ENCODE assay signal across 17 cellular contexts in genomic region chr13:35796627-35797026, GRCh38.
DNase-seq lines count a peak whose midpoint lies in the region; ATAC-seq, FAIRE-seq and TF ChIP-seq lines count a peak whose summit lies in the region.
"Had no signal": no experiment of that assay in that cellular context is flagged by ENCODE, and none has a peak within 500 bp of the region (broad histone marks: within the 10 kb centered on the region; RNA-seq: fewer than 3 reads in every experiment).

No MANE protein-coding gene starts in this region.

- peak; percentile 15 for DNase-seq in GM23248
- DNase-seq in SK-N-DZ (ENCODE audit: low spot score), result peak; percentile 60
- DNase-seq in endodermal cell, result no peak
- no peak for DNase-seq in HepG2 (ENCODE audit: low spot score)
- no peak for DNase-seq in SHP77 treated with DMSO at 0.1 percent for 48 hours (lab: John Stamatoyannopoulos, UW)
- DNase-seq: Calu3; CD8-positive, alpha-beta T cell; DMS79 treated with DMSO at 0.1 percent for 48 hours; GF-D8; GOT3; H7; HFFc6 had no signal

- no peaks in the 10 kb centered on the region for H3K27me3 Mint-ChIP-seq in endodermal cell (ENCODE audit: insufficient read depth)
- H3K27me3 Mint-ChIP-seq: B cell had no signal

- no peak overlapping the region for H3K27ac ChIP-seq in GM23248
- H3K27ac ChIP-seq in endodermal cell (ENCODE audit: low read depth, low read length), result no peak overlapping the region
- H3K27ac ChIP-seq in mesodermal cell (ENCODE audit: low read depth, low read length, severe bottlenecking), result peak overlapping the region; percentile 44
- H3K27ac ChIP-seq in HepG2 (ENCODE audit: extremely low read length, insufficient read depth, low read length), result no peak overlapping the region
- H3K27ac ChIP-seq: BLaER1 treated with 17β-estradiol and CSF1 and Interleukin-3, amounts not matched to agents 10 nM and 100 nM had no signal

- WGBS in GM23248 (ENCODE audit: low coverage in 1 of 2, low lambda C conversion rate in 2 of 2, missing lambda C conversion rate in 2 of 2), 2 experiments, result 86 to 88% methylated on average over 4 of the region's 4 CpGs
- 92 to 98% methylated on average over 4 of the region's 4 CpGs for WGBS in endodermal cell (ENCODE audit: insufficient coverage in 1 of 2, insufficient read length in 1 of 2), 2 experiments
- WGBS in mesodermal cell (ENCODE audit: insufficient coverage in 2 of 2), 2 experiments, result 92 to 93% methylated on average over 3 to 4 of the region's 4 CpGs
- WGBS in HepG2 (ENCODE audit: low lambda C conversion rate), result 3% methylated on average over 4 of the region's 4 CpGs

- H3K4me3 Mint-ChIP-seq in endodermal cell, result no peak overlapping the region
- H3K4me3 Mint-ChIP-seq: B cell; CD8-positive, alpha-beta T cell; HFFc6 had no signal

- H3K36me3 ChIP-seq in GM23248 (ENCODE audit: low read depth), result no peaks in the 10 kb centered on the region
- H3K36me3 ChIP-seq in endodermal cell (ENCODE audit: control insufficient read depth, insufficient read depth, low read length), result no peaks in the 10 kb centered on the region
- no peaks in the 10 kb centered on the region for H3K36me3 ChIP-seq in mesodermal cell (ENCODE audit: control insufficient read depth, insufficient read depth, low read length)
- H3K36me3 ChIP-seq in HepG2 (replicated peaks in 1 of 2; ENCODE audit: control insufficient read depth in 1 of 2, insufficient read depth in 2 of 2, low read length in 2 of 2), result no peaks in the 10 kb centered on the region
- H3K36me3 ChIP-seq: BLaER1 treated with 17β-estradiol and CSF1 and Interleukin-3, amounts not matched to agents 10 nM and 100 nM had no signal

- no peak for TF ChIP-seq POLR2A in HepG2 (IDR thresholded peaks at IDR 0.05; ENCODE audit: insufficient read depth in 1 of 2, low read depth in 2 of 2, low read length in 2 of 2)

- H3K4me2 ChIP-seq in GM23248 (ENCODE audit: unreplicated experiment), result no peak overlapping the region
- no peak overlapping the region for H3K4me2 ChIP-seq in HepG2 (ENCODE audit: low read depth, low read length)
- H3K4me2 ChIP-seq: BLaER1 treated with 17β-estradiol and CSF1 and Interleukin-3, amounts not matched to agents 10 nM and 100 nM had no signal

- TF ChIP-seq RAD21 in HepG2 (CRISPR knock-in tag; IDR thresholded peaks at IDR 0.05), result no peak

- CTCF ChIA-PET in HepG2 (lab: Yijun Ruan, JAX; ENCODE audit: low intra/inter-chr PET ratio, low total read pairs), result no interaction called here

- no peak overlapping the region for H3K9ac ChIP-seq in GM23248
- H3K9ac ChIP-seq in endodermal cell (ENCODE audit: extremely low read depth, low read length, poor library complexity, severe bottlenecking), result no peak overlapping the region
- no peak overlapping the region for H3K9ac ChIP-seq in HepG2 (ENCODE audit: insufficient read depth, low read depth, low read length)
- H3K9ac ChIP-seq: BLaER1 treated with 17β-estradiol and CSF1 and Interleukin-3, amounts not matched to agents 10 nM and 100 nM had no signal

- POLR2A ChIA-PET in HepG2 (lab: Yijun Ruan, JAX), result no interaction called here

- intact Hi-C loops in HepG2 (cut with micrococcal nuclease; ENCODE audit: unreplicated experiment), result no loop called here

- TF ChIP-seq EP300 in HepG2 (IDR thresholded peaks at IDR 0.05; ENCODE audit: low read depth in 2 of 2, low read length in 2 of 2), result no peak
- no peak for TF ChIP-seq EP300 in HepG2 (CRISPR knock-in tag; IDR thresholded peaks at IDR 0.05; ENCODE audit: borderline replicate concordance)

- no peaks in the 10 kb centered on the region for H4K20me1 ChIP-seq in GM23248 (ENCODE audit: insufficient read depth)
- no peaks in the 10 kb centered on the region for H4K20me1 ChIP-seq in HepG2 (ENCODE audit: insufficient read depth, low read length)
- H4K20me1 ChIP-seq: BLaER1 treated with 17β-estradiol and CSF1 and Interleukin-3, amounts not matched to agents 10 nM and 100 nM had no signal

- H3K27ac Mint-ChIP-seq in endodermal cell, result peak overlapping the region; percentile 64
- H3K27ac Mint-ChIP-seq: B cell; CD8-positive, alpha-beta T cell; HFFc6 had no signal

- no peak for FAIRE-seq in HepG2 (lab: Jason Lieb, UNC)

- H2AFZ ChIP-seq in GM23248 (no peak overlapping the region), HepG2 (ENCODE audit: low read length) (no peak overlapping the region)

- ATAC-seq in HG03571 (IDR thresholded peaks at IDR 0.05; ENCODE audit: unreplicated experiment) (no peak), HepG2 (no peak)
- ATAC-seq: CD8-positive, alpha-beta T cell; HCT116 had no signal

- no peaks in the 10 kb centered on the region for H3K9me2 ChIP-seq in GM23248 (ENCODE audit: insufficient read depth)

- no peaks in the 10 kb centered on the region for H3K9me3 Mint-ChIP-seq in endodermal cell
- H3K9me3 Mint-ChIP-seq: CD8-positive, alpha-beta T cell; HFFc6 had no signal

- H3K4me3 ChIP-seq in GM23248 (no peak overlapping the region), endodermal cell (ENCODE audit: low read length) (no peak overlapping the region), mesodermal cell (ENCODE audit: extremely low read depth, insufficient read depth, low read length, poor library complexity, severe bottlenecking) (no peak overlapping the region), HepG2 (replicated peaks in 1 of 3; ENCODE audit: insufficient read depth in 1 of 3, low read depth in 2 of 3, low read length in 3 of 3) (no peak overlapping the region)
- H3K4me3 ChIP-seq: BLaER1 treated with 17β-estradiol and CSF1 and Interleukin-3, amounts not matched to agents 10 nM and 100 nM had no signal

- no peaks in the 10 kb centered on the region for H3K36me3 Mint-ChIP-seq in endodermal cell (ENCODE audit: low read depth)
- H3K36me3 Mint-ChIP-seq: CD8-positive, alpha-beta T cell had no signal

- BruUV-seq in HepG2 (replicated peaks; lab: Mats Ljungman, UMichigan), result no TSS peak

- H3K27me3 ChIP-seq in GM23248 (replicated peaks; ENCODE audit: insufficient read depth), result no peaks in the 10 kb centered on the region
- H3K27me3 ChIP-seq in endodermal cell (ENCODE audit: control insufficient read depth, insufficient read depth, low read length, poor library complexity, severe bottlenecking), result no peaks in the 10 kb centered on the region
- peaks cover 2 to 3% of the 10 kb centered on the region in 2 experiments; a peak in 2 of 5 replicates for H3K27me3 ChIP-seq in HepG2 (ENCODE audit: control insufficient read depth in 1 of 2, insufficient read depth in 2 of 2, low read length in 2 of 2)
- H3K27me3 ChIP-seq: BLaER1 treated with 17β-estradiol and CSF1 and Interleukin-3, amounts not matched to agents 10 nM and 100 nM had no signal

- H3K9me3 ChIP-seq in GM23248 (ENCODE audit: low read depth) (no peaks in the 10 kb centered on the region), endodermal cell (ENCODE audit: control insufficient read depth, low read length) (no peaks in the 10 kb centered on the region), mesodermal cell (ENCODE audit: control insufficient read depth, low read length) (no peaks in the 10 kb centered on the region), HepG2 (ENCODE audit: low read length) (no peaks in the 10 kb centered on the region)
- H3K9me3 ChIP-seq: BLaER1 treated with 17β-estradiol and CSF1 and Interleukin-3, amounts not matched to agents 10 nM and 100 nM had no signal

- H3K4me1 ChIP-seq in GM23248 (ENCODE audit: insufficient read depth) (peaks cover 28% of the 10 kb centered on the region), endodermal cell (ENCODE audit: control insufficient read depth, insufficient read depth, low read length) (peaks cover 6% of the 10 kb centered on the region), mesodermal cell (ENCODE audit: control insufficient read depth, insufficient read depth, low read length, poor library complexity, severe bottlenecking) (no peaks in the 10 kb centered on the region), HepG2 (ENCODE audit: insufficient read depth, low read length) (no peaks in the 10 kb centered on the region)
- H3K4me1 ChIP-seq: BLaER1 treated with 17β-estradiol and CSF1 and Interleukin-3, amounts not matched to agents 10 nM and 100 nM had no signal

- H3K4me1 Mint-ChIP-seq in endodermal cell, result peaks cover 20% of the 10 kb centered on the region
- H3K4me1 Mint-ChIP-seq: B cell had no signal

- 0 out of 2 replicates have a peak, but pooled peaks cover 9% of the 10 kb centered on the region for H3F3A ChIP-seq in GM23248 (ENCODE audit: insufficient read depth)

- in situ Hi-C loops in GM23248 (cut with MboI), result loop anchor here (10.0 kb wide), 1 partner anchor 172 kb away; no protein-coding TSS in a partner anchor
- in situ Hi-C loops in HepG2 (cut with HindIII; ENCODE audit: extremely low pct_ligation_motif_present, low pct_unique_long_range_greater_than_20kb), result no loop called here

- H3K79me2 ChIP-seq in GM23248 (ENCODE audit: insufficient read depth) (no peaks in the 10 kb centered on the region), HepG2 (ENCODE audit: insufficient read depth, low read length) (no peaks in the 10 kb centered on the region)

- TF ChIP-seq CTCF in endodermal cell (conservative IDR thresholded peaks at IDR 0.05), result no peak
- TF ChIP-seq CTCF in HepG2 (CRISPR knock-in tag; IDR thresholded peaks at IDR 0.05), result no peak

TF ChIP-seq in HepG2, 621 proteins besides CTCF, POLR2A, EP300 and RAD21 (continues in another document):
- TF ChIP-seq ZNF556 (CRISPR knock-in tag; IDR thresholded peaks at IDR 0.05; ENCODE audit: borderline replicate concordance) (no peak), ZNF746 (CRISPR knock-in tag; IDR thresholded peaks at IDR 0.05) (no peak), ERF (CRISPR knock-in tag; IDR thresholded peaks at IDR 0.05) (no peak), TEAD2 (CRISPR knock-in tag; IDR thresholded peaks at IDR 0.05) (no peak), ZFP82 (CRISPR knock-in tag; IDR thresholded peaks at IDR 0.05; ENCODE audit: borderline replicate concordance) (no peak), ZNF136 (CRISPR knock-in tag; IDR thresholded peaks at IDR 0.05; ENCODE audit: low read depth) (no peak), CSRNP2 (CRISPR knock-in tag; conservative IDR thresholded peaks at IDR 0.05; ENCODE audit: low read depth) (no peak), JUN (CRISPR knock-in tag; IDR thresholded peaks at IDR 0.05) (no peak), NFE2L1 (CRISPR knock-in tag; IDR thresholded peaks at IDR 0.05; ENCODE audit: borderline replicate concordance) (no peak), HOXA3 (CRISPR knock-in tag; IDR thresholded peaks at IDR 0.05) (no peak)

Comparison
In these comparisons a context has a peak if more than half of its experiments do, and no peak if none do; other contexts are left out.
1. DNase-seq: peak in GM23248 (single experiment) and SK-N-DZ (single experiment); none in endodermal cell (single experiment), HepG2 (single experiment) and SHP77 treated with DMSO at 0.1 percent for 48 hours (single experiment).